8 cellular contexts compared by ENCODE assay signal in genomic region chr3:46946856-46947544, GRCh38. TPM values are rescaled to one million over a fixed set of nuclear protein-coding genes. Genes with fewer than 3 reads are reported as not detected.
DNase-seq lines count a peak whose midpoint lies in the region; ATAC-seq and TF ChIP-seq lines count a peak whose summit lies in the region.

No MANE protein-coding gene starts in this region.

- peaks cover 7% of the 10 kb centered on the region for H3K36me3 Mint-ChIP-seq in chondrocyte (ENCODE audit: low read depth)
- H3K36me3 Mint-ChIP-seq in nephron progenitor cell (ENCODE audit: low read depth), result peaks cover 25% of the 10 kb centered on the region

- ATAC-seq in activated CD4-positive, CD25-positive, alpha-beta regulatory T cell treated with anti-CD3 and anti-CD28 coated beads, Interleukin-2, amount 50 U/mL, for 24 hours, result peak; percentile 77 to 84
- ATAC-seq in HG02884 (IDR thresholded peaks at IDR 0.05; ENCODE audit: unreplicated experiment) (no peak), GM19397 (IDR thresholded peaks at IDR 0.05; ENCODE audit: unreplicated experiment) (no peak), HG03342 (IDR thresholded peaks at IDR 0.05; ENCODE audit: unreplicated experiment) (no peak)

- H3K4me1 Mint-ChIP-seq in chondrocyte (ENCODE audit: low read depth) (peaks cover 54% of the 10 kb centered on the region), nephron progenitor cell (peaks cover 72% of the 10 kb centered on the region)

- H3K4me3 Mint-ChIP-seq in chondrocyte (ENCODE audit: unreplicated experiment) (no peak overlapping the region), nephron progenitor cell (no peak overlapping the region)

- H3K27me3 Mint-ChIP-seq in chondrocyte (ENCODE audit: low read depth), result no peaks in the 10 kb centered on the region
- H3K27me3 Mint-ChIP-seq in nephron progenitor cell (ENCODE audit: low read depth, poor library complexity), result no peaks in the 10 kb centered on the region

- TF ChIP-seq CTCF in chondrocyte (IDR thresholded peaks at IDR 0.05) (no peak), nephron progenitor cell (IDR thresholded peaks at IDR 0.05) (no peak)

- H3K9me3 Mint-ChIP-seq in chondrocyte (ENCODE audit: low read depth), result no peaks in the 10 kb centered on the region
- H3K9me3 Mint-ChIP-seq in nephron progenitor cell, result no peaks in the 10 kb centered on the region

- DNase-seq in GM03348 (ENCODE audit: low spot score) (peak; percentile 63), chondrocyte (ENCODE audit: low spot score) (peak; percentile 86), nephron progenitor cell (no peak), SIG-M5 treated with dmso at 0.1 percent for 504 hours (lab: John Stamatoyannopoulos, UW; ENCODE audit: unreplicated experiment) (no peak)

- H3K27ac Mint-ChIP-seq in chondrocyte (ENCODE audit: unreplicated experiment) (no peak overlapping the region), nephron progenitor cell (peak overlapping the region; percentile 88)

RNA-seq across cellular contexts. Expression of gene CCDC12, which starts 29.5 kb away (rescaled TPM):
- total RNA-seq in chondrocyte, result 21.8 to 23.3 TPM (median 22.3 TPM) in 3 replicates

RNA-seq across cellular contexts. Expression of gene NBEAL2, which starts 32.5 kb away (rescaled TPM):
- total RNA-seq in chondrocyte, result 15.9 to 18.1 TPM (median 16.5 TPM) in 3 replicates

Comparison
In these comparisons a context has a peak if more than half of its experiments do, and no peak if none do; other contexts are left out.
1. DNase-seq: peak in GM03348 (single experiment) and chondrocyte (single experiment); none in nephron progenitor cell (single experiment) and SIG-M5 treated with dmso at 0.1 percent for 504 hours (single experiment).
2. ATAC-seq: peak in activated CD4-positive, CD25-positive, alpha-beta regulatory T cell treated with anti-CD3 and anti-CD28 coated beads, Interleukin-2, amount 50 U/mL, for 24 hours (2 of 2); none in HG02884 (single experiment), GM19397 (single experiment) and HG03342 (single experiment).